Comparison of ENCODE assay signal across 1 cellular context in genomic region chr2:71129891-71130324, GRCh38.
TF ChIP-seq lines count a peak whose summit lies in the region.

Gene MCEE, minus strand, starts transcription at chr2:71130229. Its CDS starts 10 bp downstream, at chr2:71130219.

TF ChIP-seq in K562, 482 proteins besides CTCF, POLR2A, EP300 and RAD21 (continued from another document and continues in another):
- TF ChIP-seq REST (CRISPR knock-in tag; IDR thresholded peaks at IDR 0.05; ENCODE audit: low read depth) = peak; percentile 90; the same call in 1 of the 2 replicates
- TF ChIP-seq PHTF2 (CRISPR knock-in tag; IDR thresholded peaks at IDR 0.05) = no peak
- no peak for TF ChIP-seq BRF2 (IDR thresholded peaks at IDR 0.05; ENCODE audit: borderline replicate concordance, insufficient read depth, insufficient read length)
- TF ChIP-seq ZBED1 (IDR thresholded peaks at IDR 0.05) = no peak
- no peak for TF ChIP-seq NFXL1 (CRISPR knock-in tag; IDR thresholded peaks at IDR 0.05)
- no peak for TF ChIP-seq SMAD1 (IDR thresholded peaks at IDR 0.05; ENCODE audit: low read depth, low read length, partially characterized antibody)
- TF ChIP-seq ZNF561 (CRISPR knock-in tag; conservative IDR thresholded peaks at IDR 0.05) = no peak
- TF ChIP-seq TAF15 (IDR thresholded peaks at IDR 0.05; ENCODE audit: low read depth, low read length) = no peak
- TF ChIP-seq RBFOX2 (IDR thresholded peaks at IDR 0.05; ENCODE audit: low read depth, low read length) = peak; percentile 97
- peak; percentile 50; the same call in 1 of the 2 replicates for TF ChIP-seq EHMT2 (IDR thresholded peaks at IDR 0.05)
- TF ChIP-seq MAZ (CRISPR knock-in tag; conservative IDR thresholded peaks at IDR 0.05 in 1 of 2, IDR thresholded peaks at IDR 0.05 in 1 of 2) = no peak; a peak in 1 of 4 replicates
- TF ChIP-seq AFF4 (CRISPR knock-in tag; IDR thresholded peaks at IDR 0.05) = peak; percentile 75; the same call in 1 of the 2 replicates
- TF ChIP-seq TAF9B (IDR thresholded peaks at IDR 0.05; ENCODE audit: partially characterized antibody) = peak; percentile 94
- TF ChIP-seq KLF6 (CRISPR knock-in tag; IDR thresholded peaks at IDR 0.05; ENCODE audit: borderline replicate concordance) = no peak
- TF ChIP-seq NKRF (IDR thresholded peaks at IDR 0.05; ENCODE audit: borderline replicate concordance) = peak; percentile 86
- no peak for TF ChIP-seq SMARCB1 (IDR thresholded peaks at IDR 0.05; ENCODE audit: insufficient read length, low read depth)
- TF ChIP-seq MIER1 (IDR thresholded peaks at IDR 0.05; ENCODE audit: low read depth) = no peak; the same call in 1 of the 2 replicates
- no peak for TF ChIP-seq FOXP4 (CRISPR knock-in tag; IDR thresholded peaks at IDR 0.05; ENCODE audit: borderline replicate concordance)
- TF ChIP-seq NR0B1 (IDR thresholded peaks at IDR 0.05; ENCODE audit: partially characterized antibody) = no peak
- no peak for TF ChIP-seq ZNF77 (CRISPR knock-in tag; IDR thresholded peaks at IDR 0.05)
- TF ChIP-seq GTF3C2 (IDR thresholded peaks at IDR 0.05; ENCODE audit: borderline replicate concordance, extremely low read depth, insufficient read length) = no peak
- TF ChIP-seq TAF7 (tag; IDR thresholded peaks at IDR 0.05) = peak; percentile 89
- TF ChIP-seq NR2F6 (CRISPR knock-in tag; IDR thresholded peaks at IDR 0.05) = no peak
- 0 out of 2 replicates have a peak, but pooled peaks have one; percentile 1 for TF ChIP-seq CBX1 (IDR thresholded peaks at IDR 0.05; ENCODE audit: low read depth)
- TF ChIP-seq HMGN3 (IDR thresholded peaks at IDR 0.05; ENCODE audit: borderline replicate concordance, extremely low read depth, insufficient read length, low read depth, low read length) = no peak
- no peak for TF ChIP-seq ATF1 (CRISPR knock-in tag; IDR thresholded peaks at IDR 0.05)
- peak; percentile 75; the same call in 1 of the 2 replicates for TF ChIP-seq ATF1 (tag; IDR thresholded peaks at IDR 0.05)
- peak; percentile 59; the same call in 1 of the 2 replicates for TF ChIP-seq E4F1 (CRISPR knock-in tag; IDR thresholded peaks at IDR 0.05; ENCODE audit: borderline replicate concordance)
- 0 out of 2 replicates have a peak, but pooled peaks have one; percentile 16 for TF ChIP-seq MYNN (IDR thresholded peaks at IDR 0.05)
- no peak for TF ChIP-seq MYNN (CRISPR knock-in tag; IDR thresholded peaks at IDR 0.05)
- 0 out of 2 replicates have a peak, but pooled peaks have one; percentile 18 for TF ChIP-seq ATF6 (CRISPR knock-in tag; IDR thresholded peaks at IDR 0.05)
- TF ChIP-seq HDAC2 (IDR thresholded peaks at IDR 0.05) = peak; percentile 18; the same call in 1 of the 2 replicates
- TF ChIP-seq YBX1 (IDR thresholded peaks at IDR 0.05) = no peak
- peak; percentile 65 for TF ChIP-seq HNRNPLL (IDR thresholded peaks at IDR 0.05; ENCODE audit: low read depth, low read length, poor library complexity, severe bottlenecking)
- TF ChIP-seq RBM15 (IDR thresholded peaks at IDR 0.05; ENCODE audit: insufficient read depth, low read length) = no peak
- TF ChIP-seq NFIX (CRISPR knock-in tag; IDR thresholded peaks at IDR 0.05; ENCODE audit: low read depth) = no peak
- no peak for TF ChIP-seq MTF1 (CRISPR knock-in tag; IDR thresholded peaks at IDR 0.05; ENCODE audit: borderline replicate concordance)
